Comparison of ENCODE assay signal across 1 cellular context in genomic region chr4:81198151-81198550, GRCh38.
TF ChIP-seq lines count a peak whose summit lies in the region.

No MANE protein-coding gene starts in this region.

TF ChIP-seq in HEK293, 187 proteins besides CTCF, POLR2A, EP300 and RAD21 (continued from another document):
- TF ChIP-seq ZBTB10 (tag by site-specific recombination; IDR thresholded peaks at IDR 0.05), result no peak
